ENCODE assay signal across 20 cellular contexts in the genomic region with DNA sequence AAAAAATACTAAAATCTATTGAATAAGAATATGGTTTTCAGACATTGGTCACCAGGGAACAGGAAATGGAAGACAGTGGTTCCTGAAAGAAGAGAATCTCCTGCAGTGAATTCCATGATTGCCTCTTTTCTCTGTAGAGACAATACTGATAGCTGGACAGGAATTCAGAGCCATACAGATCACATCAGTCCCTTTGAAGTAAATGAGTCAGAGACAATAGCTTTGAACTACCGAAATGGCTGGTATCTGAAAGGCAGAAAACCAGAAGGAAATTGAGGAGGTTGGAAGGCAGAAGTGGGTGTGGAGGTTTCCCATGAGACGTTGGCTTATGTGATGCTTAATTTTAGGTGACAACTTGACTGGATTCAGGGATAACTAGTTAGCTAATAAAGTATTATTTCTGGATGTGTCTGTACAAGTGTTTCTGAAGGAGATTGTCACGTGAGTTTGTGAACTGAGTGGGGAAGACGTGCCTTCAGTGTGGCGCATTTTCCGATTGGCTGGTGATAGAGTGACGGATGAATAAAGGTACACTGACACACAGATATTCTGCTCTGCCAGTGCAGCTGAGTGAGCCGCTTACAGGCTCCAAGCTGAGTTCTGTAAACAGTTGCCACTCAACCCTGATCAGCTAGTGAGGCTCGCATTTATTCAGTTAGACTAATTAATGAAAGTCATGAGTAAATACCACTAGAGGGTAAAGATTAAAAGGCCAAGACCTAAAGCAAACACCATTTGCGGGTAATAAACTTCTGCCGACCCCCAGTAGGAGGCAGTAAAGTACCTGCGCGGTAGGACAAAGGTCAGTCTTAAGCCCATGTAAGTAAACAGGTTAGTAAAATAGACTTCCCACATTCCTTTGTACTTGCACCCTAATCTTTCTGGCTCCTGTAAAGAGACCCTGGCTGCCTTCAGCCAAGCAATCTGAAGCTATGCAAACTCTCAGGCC.
DNase-seq lines count a peak whose midpoint lies in the region; ATAC-seq and TF ChIP-seq lines count a peak whose summit lies in the region.
"Had no signal": no experiment of that assay in that cellular context is flagged by ENCODE, and none has a peak within 500 bp of the region (broad histone marks: within the 10 kb centered on the region; RNA-seq: fewer than 3 reads in every experiment).

No MANE protein-coding gene starts in this region.

- peak overlapping the region; percentile 54 for H3K4me3 Mint-ChIP-seq in Caco-2 (ENCODE audit: unreplicated experiment)
- no peak overlapping the region for H3K4me3 Mint-ChIP-seq in mesothelial cell of epicardium
- H3K4me3 Mint-ChIP-seq: IgD-negative memory B cell, naive B cell had no signal

- no peaks in the 10 kb centered on the region for H3K36me3 ChIP-seq in Caco-2 (ENCODE audit: control insufficient read depth, insufficient read depth, low read length)
- H3K36me3 ChIP-seq in H7 (replicated peaks; ENCODE audit: control insufficient read depth, insufficient read depth, low read length), result no peaks in the 10 kb centered on the region
- no peaks in the 10 kb centered on the region for H3K36me3 ChIP-seq in PC-3 (ENCODE audit: low read depth, low read length)

- H4K20me1 ChIP-seq in PC-3 (ENCODE audit: low read length), result no peaks in the 10 kb centered on the region

- H3K9me3 ChIP-seq in Caco-2 (no peaks in the 10 kb centered on the region), PC-3 (ENCODE audit: low read length) (no peaks in the 10 kb centered on the region)

- no TSS peak for BruUV-seq in Caco-2 (replicated peaks; lab: Mats Ljungman, UMichigan)
- BruUV-seq in PC-3 (replicated peaks; lab: Mats Ljungman, UMichigan), result no TSS peak

- DNase-seq in Caco-2 (peak in 1 of 2 experiments; percentile 20), H7 (peak; percentile 2), PC-3 (no peak), islet precursor cell (peak; percentile 52), mesothelial cell of epicardium (ENCODE audit: low spot score in 2 of 2, unreplicated experiment in 2 of 2) (no peak), OCI-M2 (lab: John Stamatoyannopoulos, UW; ENCODE audit: unreplicated experiment) (no peak)
- DNase-seq in NK-92 treated with Interleukin-12 subunit alpha and Interleukin-12 subunit beta, amount 100 ng/mL, for 24 hours (lab: John Stamatoyannopoulos, UW), result no peak
- DNase-seq: activated CD4-positive, alpha-beta T cell treated with anti-CD3 and anti-CD28 coated beads, Interleukin-2, amount 50 U/mL, for 1 hour; activated naive CD4-positive, alpha-beta T cell; activated T-cell treated with anti-CD3 and anti-CD28 coated beads for 4 hours; effector CD4-positive, alpha-beta T cell; MV-4-11; naive B cell; NCI-H2107; Right ventricle myocardium superior; stimulated activated CD4-positive, alpha-beta T cell treated with anti-CD3 and anti-CD28 coated beads, Interleukin-4, amount 100 ng/mL, for 24 hours had no signal

- no peak overlapping the region for H3K9ac ChIP-seq in PC-3 (ENCODE audit: low read length)

- H2AFZ ChIP-seq in PC-3 (ENCODE audit: low read length), result no peak overlapping the region

- no peaks in the 10 kb centered on the region for H3K27me3 Mint-ChIP-seq in Caco-2 (ENCODE audit: insufficient read depth, unreplicated experiment)
- H3K27me3 Mint-ChIP-seq in mesothelial cell of epicardium (ENCODE audit: low read depth), result no peaks in the 10 kb centered on the region
- H3K27me3 Mint-ChIP-seq: IgD-negative memory B cell, naive B cell had no signal

- H3K4me3 ChIP-seq in Caco-2 (ENCODE audit: low read depth, low read length) (no peak overlapping the region), H7 (ENCODE audit: insufficient read depth, low read depth, low read length) (no peak overlapping the region), PC-3 (ENCODE audit: low read length) (no peak overlapping the region)
- H3K4me3 ChIP-seq: lung, skin epidermis had no signal

- peak overlapping the region; percentile 60 for H3K27ac Mint-ChIP-seq in Caco-2 (ENCODE audit: unreplicated experiment)
- no peak overlapping the region for H3K27ac Mint-ChIP-seq in mesothelial cell of epicardium
- H3K27ac Mint-ChIP-seq: IgD-negative memory B cell had no signal

- ATAC-seq in PC-3 (no peak), GM19467 (IDR thresholded peaks at IDR 0.05; ENCODE audit: unreplicated experiment) (no peak)

- POLR2A ChIA-PET in Caco-2 (lab: Charles Lee) (no interaction called here), PC-3 (lab: Charles Lee; ENCODE audit: unreplicated experiment) (no interaction called here)

- no peak overlapping the region for H3K27ac ChIP-seq in PC-3 (ENCODE audit: low read length)
- H3K27ac ChIP-seq: skin epidermis had no signal

- H3K27me3 ChIP-seq in Caco-2 (replicated peaks; ENCODE audit: control insufficient read depth, insufficient read depth, low read length), result no peaks in the 10 kb centered on the region
- no peaks in the 10 kb centered on the region for H3K27me3 ChIP-seq in H7 (ENCODE audit: control insufficient read depth, insufficient read depth, low read length)
- H3K27me3 ChIP-seq in PC-3 (ENCODE audit: low read length), result no peaks in the 10 kb centered on the region

- H3K4me1 Mint-ChIP-seq in Caco-2 (ENCODE audit: low read depth, unreplicated experiment) (peaks cover 8% of the 10 kb centered on the region), mesothelial cell of epicardium (no peaks in the 10 kb centered on the region)
- H3K4me1 Mint-ChIP-seq: IgD-negative memory B cell, naive B cell had no signal

- intact Hi-C loops in Caco-2 (cut with micrococcal nuclease; ENCODE audit: unreplicated experiment) (no loop called here), PC-3 (cut with micrococcal nuclease) (loop anchor here (10.0 kb wide), 1 partner anchor 185 kb away; no protein-coding TSS in a partner anchor)

- TF ChIP-seq CTCF in Caco-2 (IDR thresholded peaks at IDR 0.05; ENCODE audit: insufficient read depth in 1 of 2, low read depth in 1 of 2, low read length in 1 of 2, severe bottlenecking in 1 of 2, unreplicated experiment in 1 of 2) (peak; percentile 27 to 30), PC-3 (conservative IDR thresholded peaks at IDR 0.05; ENCODE audit: low read depth, low read length) (0 out of 2 replicates have a peak, but pooled peaks have one; percentile 20), mesothelial cell of epicardium (IDR thresholded peaks at IDR 0.05; ENCODE audit: unreplicated experiment) (no peak)

- H3K4me1 ChIP-seq in Caco-2 (peaks cover 8% of the 10 kb centered on the region), PC-3 (ENCODE audit: insufficient read depth, low read length) (peaks cover 15% of the 10 kb centered on the region)

- H3K36me3 Mint-ChIP-seq in Caco-2 (ENCODE audit: insufficient read depth, unreplicated experiment) (no peaks in the 10 kb centered on the region), mesothelial cell of epicardium (no peaks in the 10 kb centered on the region)
- H3K36me3 Mint-ChIP-seq: naive B cell had no signal

- CTCF ChIA-PET in Caco-2 (lab: Charles Lee), result no interaction called here
- CTCF ChIA-PET in PC-3 (lab: Charles Lee), result no interaction called here

- H3K9me2 ChIP-seq in PC-3 (replicated peaks; ENCODE audit: low read length), result no peaks in the 10 kb centered on the region

- H3F3A ChIP-seq in PC-3 (ENCODE audit: low read length, unreplicated experiment), result peaks cover 4% of the 10 kb centered on the region

- H3K9me3 Mint-ChIP-seq in Caco-2 (ENCODE audit: unreplicated experiment), result no peaks in the 10 kb centered on the region
- peaks cover 11% of the 10 kb centered on the region for H3K9me3 Mint-ChIP-seq in mesothelial cell of epicardium

- no peaks in the 10 kb centered on the region for H3K79me2 ChIP-seq in PC-3 (ENCODE audit: low read length)

- no peak overlapping the region for H3K4me2 ChIP-seq in PC-3 (ENCODE audit: low read length)

Comparison
In these comparisons a context has a peak if more than half of its experiments do, and no peak if none do; other contexts are left out.
1. DNase-seq: peak in H7 (single experiment) and islet precursor cell (single experiment); none in PC-3 (single experiment), mesothelial cell of epicardium (0 of 2), OCI-M2 (single experiment) and NK-92 treated with Interleukin-12 subunit alpha and Interleukin-12 subunit beta, amount 100 ng/mL, for 24 hours (single experiment).